In the genomic region with DNA sequence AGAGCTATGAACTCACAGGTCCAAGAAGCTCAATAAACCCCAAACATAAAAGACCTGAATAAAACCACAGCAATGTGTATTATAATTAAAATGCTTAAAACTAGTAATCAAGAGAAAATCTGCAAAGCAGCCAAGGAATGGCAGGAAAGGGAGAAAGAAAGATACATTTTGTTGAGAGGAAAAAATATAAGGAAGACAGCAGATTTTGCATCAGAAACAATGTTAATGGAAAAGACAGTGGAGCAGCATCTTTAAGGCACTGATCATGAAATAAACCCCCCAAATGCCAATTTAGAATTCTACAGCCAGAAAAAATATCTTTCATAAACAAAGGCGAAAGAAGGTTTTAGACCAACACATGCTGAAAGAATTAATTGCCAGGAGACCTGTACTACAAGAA, we compare ENCODE assay signal across 11 cellular contexts. TPM values are rescaled to one million over a fixed set of nuclear protein-coding genes. Genes with fewer than 3 reads are reported as not detected.
"Had no signal": no experiment of that assay in that cellular context is flagged by ENCODE, and none has a peak within 500 bp of the region (broad histone marks: within the 10 kb centered on the region; RNA-seq: fewer than 3 reads in every experiment).

No MANE protein-coding gene starts in this region.

- H3K27ac Mint-ChIP-seq: GM23338, H9, HFFc6 had no signal

- H3K4me1 ChIP-seq: HAP-1 had no signal

- H3K27ac ChIP-seq: GM23248 had no signal

- H2AFZ ChIP-seq: GM23248, GM23338 had no signal

- H3K36me3 ChIP-seq: HAP-1 had no signal

- H3K4me3 Mint-ChIP-seq: GM23338, H9, HFFc6 had no signal

- ATAC-seq: GM23338, HCT116 had no signal

- H3K9me3 Mint-ChIP-seq: HFFc6 had no signal

- H3K4me2 ChIP-seq: GM23338 had no signal

- DNase-seq: GM23248, GOT3, H7, H9, HCEC 1CT, HFFc6 had no signal

- H3K4me3 ChIP-seq: GM23248, GM23338, HAP-1 had no signal

- H3K9ac ChIP-seq: GM23248 had no signal

- FAIRE-seq: H1, H54 had no signal

- H3K9me3 ChIP-seq: HAP-1 had no signal

RNA-seq across cellular contexts. Expression of gene ADGRD1, which starts 42.5 kb away (rescaled TPM):
- total RNA-seq: HFFc6 had no signal
- polyA plus RNA-seq: GM23338 had no signal
